1 cellular context compared by ENCODE assay signal in the genomic region with DNA sequence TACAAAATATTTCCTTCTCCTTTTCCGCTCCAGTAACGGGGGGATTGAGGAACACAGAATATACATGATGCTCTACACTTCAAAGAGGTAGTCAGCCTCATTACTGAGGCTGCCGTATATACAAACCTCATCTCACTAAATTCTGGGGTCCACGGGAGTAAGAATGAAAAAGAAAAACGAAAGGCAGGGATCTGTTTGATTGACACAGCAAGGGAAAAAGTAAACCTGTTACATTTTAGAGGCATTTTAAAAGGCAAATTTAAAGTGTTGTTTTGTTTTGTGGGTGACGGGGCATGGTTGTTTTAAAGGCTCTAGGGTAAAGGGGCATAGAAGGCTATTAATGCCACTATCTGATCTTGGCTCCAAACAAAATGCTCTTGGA.
TF ChIP-seq lines count a peak whose summit lies in the region.

No MANE protein-coding gene starts in this region.

TF ChIP-seq in HepG2, 621 proteins besides CTCF, POLR2A, EP300 and RAD21 (continued from another document):
- TF ChIP-seq, protein P1, sequence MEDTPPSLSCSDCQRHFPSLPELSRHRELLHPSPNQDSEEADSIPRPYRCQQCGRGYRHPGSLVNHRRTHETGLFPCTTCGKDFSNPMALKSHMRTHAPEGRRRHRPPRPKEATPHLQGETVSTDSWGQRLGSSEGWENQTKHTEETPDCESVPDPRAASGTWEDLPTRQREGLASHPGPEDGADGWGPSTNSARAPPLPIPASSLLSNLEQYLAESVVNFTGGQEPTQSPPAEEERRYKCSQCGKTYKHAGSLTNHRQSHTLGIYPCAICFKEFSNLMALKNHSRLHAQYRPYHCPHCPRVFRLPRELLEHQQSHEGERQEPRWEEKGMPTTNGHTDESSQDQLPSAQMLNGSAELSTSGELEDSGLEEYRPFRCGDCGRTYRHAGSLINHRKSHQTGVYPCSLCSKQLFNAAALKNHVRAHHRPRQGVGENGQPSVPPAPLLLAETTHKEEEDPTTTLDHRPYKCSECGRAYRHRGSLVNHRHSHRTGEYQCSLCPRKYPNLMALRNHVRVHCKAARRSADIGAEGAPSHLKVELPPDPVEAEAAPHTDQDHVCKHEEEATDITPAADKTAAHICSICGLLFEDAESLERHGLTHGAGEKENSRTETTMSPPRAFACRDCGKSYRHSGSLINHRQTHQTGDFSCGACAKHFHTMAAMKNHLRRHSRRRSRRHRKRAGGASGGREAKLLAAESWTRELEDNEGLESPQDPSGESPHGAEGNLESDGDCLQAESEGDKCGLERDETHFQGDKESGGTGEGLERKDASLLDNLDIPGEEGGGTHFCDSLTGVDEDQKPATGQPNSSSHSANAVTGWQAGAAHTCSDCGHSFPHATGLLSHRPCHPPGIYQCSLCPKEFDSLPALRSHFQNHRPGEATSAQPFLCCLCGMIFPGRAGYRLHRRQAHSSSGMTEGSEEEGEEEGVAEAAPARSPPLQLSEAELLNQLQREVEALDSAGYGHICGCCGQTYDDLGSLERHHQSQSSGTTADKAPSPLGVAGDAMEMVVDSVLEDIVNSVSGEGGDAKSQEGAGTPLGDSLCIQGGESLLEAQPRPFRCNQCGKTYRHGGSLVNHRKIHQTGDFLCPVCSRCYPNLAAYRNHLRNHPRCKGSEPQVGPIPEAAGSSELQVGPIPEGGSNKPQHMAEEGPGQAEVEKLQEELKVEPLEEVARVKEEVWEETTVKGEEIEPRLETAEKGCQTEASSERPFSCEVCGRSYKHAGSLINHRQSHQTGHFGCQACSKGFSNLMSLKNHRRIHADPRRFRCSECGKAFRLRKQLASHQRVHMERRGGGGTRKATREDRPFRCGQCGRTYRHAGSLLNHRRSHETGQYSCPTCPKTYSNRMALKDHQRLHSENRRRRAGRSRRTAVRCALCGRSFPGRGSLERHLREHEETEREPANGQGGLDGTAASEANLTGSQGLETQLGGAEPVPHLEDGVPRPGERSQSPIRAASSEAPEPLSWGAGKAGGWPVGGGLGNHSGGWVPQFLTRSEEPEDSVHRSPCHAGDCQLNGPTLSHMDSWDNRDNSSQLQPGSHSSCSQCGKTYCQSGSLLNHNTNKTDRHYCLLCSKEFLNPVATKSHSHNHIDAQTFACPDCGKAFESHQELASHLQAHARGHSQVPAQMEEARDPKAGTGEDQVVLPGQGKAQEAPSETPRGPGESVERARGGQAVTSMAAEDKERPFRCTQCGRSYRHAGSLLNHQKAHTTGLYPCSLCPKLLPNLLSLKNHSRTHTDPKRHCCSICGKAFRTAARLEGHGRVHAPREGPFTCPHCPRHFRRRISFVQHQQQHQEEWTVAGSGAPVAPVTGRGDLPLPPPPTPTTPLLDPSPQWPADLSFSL (CRISPR knock-in tag; IDR thresholded peaks at IDR 0.05), result no peak
- TF ChIP-seq, protein P2, sequence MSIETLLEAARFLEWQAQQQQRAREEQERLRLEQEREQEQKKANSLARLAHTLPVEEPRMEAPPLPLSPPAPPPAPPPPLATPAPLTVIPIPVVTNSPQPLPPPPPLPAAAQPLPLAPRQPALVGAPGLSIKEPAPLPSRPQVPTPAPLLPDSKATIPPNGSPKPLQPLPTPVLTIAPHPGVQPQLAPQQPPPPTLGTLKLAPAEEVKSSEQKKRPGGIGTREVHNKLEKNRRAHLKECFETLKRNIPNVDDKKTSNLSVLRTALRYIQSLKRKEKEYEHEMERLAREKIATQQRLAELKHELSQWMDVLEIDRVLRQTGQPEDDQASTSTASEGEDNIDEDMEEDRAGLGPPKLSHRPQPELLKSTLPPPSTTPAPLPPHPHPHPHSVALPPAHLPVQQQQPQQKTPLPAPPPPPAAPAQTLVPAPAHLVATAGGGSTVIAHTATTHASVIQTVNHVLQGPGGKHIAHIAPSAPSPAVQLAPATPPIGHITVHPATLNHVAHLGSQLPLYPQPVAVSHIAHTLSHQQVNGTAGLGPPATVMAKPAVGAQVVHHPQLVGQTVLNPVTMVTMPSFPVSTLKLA (IDR thresholded peaks at IDR 0.05), result no peak
- TF ChIP-seq MZF1 (CRISPR knock-in tag; IDR thresholded peaks at IDR 0.05; ENCODE audit: borderline replicate concordance) (no peak), FOXA3 (CRISPR knock-in tag; IDR thresholded peaks at IDR 0.05) (no peak), PHF20 (CRISPR knock-in tag; IDR thresholded peaks at IDR 0.05) (no peak), ZNF558 (CRISPR knock-in tag; IDR thresholded peaks at IDR 0.05; ENCODE audit: borderline replicate concordance) (no peak), NKX3-1 (CRISPR knock-in tag; IDR thresholded peaks at IDR 0.05) (no peak), ONECUT2 (CRISPR knock-in tag; IDR thresholded peaks at IDR 0.05) (no peak), IKZF1 (IDR thresholded peaks at IDR 0.05) (no peak), ZSCAN29 (CRISPR knock-in tag; conservative IDR thresholded peaks at IDR 0.05) (no peak)
- TF ChIP-seq, protein P3, sequence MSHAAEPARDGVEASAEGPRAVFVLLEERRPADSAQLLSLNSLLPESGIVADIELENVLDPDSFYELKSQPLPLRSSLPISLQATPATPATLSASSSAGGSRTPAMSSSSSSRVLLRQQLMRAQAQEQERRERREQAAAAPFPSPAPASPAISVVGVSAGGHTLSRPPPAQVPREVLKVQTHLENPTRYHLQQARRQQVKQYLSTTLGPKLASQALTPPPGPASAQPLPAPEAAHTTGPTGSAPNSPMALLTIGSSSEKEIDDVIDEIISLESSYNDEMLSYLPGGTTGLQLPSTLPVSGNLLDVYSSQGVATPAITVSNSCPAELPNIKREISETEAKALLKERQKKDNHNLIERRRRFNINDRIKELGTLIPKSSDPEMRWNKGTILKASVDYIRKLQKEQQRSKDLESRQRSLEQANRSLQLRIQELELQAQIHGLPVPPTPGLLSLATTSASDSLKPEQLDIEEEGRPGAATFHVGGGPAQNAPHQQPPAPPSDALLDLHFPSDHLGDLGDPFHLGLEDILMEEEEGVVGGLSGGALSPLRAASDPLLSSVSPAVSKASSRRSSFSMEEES (CRISPR knock-in tag; IDR thresholded peaks at IDR 0.05), result no peak
- TF ChIP-seq, protein P4, sequence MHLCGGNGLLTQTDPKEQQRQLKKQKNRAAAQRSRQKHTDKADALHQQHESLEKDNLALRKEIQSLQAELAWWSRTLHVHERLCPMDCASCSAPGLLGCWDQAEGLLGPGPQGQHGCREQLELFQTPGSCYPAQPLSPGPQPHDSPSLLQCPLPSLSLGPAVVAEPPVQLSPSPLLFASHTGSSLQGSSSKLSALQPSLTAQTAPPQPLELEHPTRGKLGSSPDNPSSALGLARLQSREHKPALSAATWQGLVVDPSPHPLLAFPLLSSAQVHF (CRISPR knock-in tag; IDR thresholded peaks at IDR 0.05), result no peak
